1 cellular context compared by ENCODE assay signal in the genomic region with DNA sequence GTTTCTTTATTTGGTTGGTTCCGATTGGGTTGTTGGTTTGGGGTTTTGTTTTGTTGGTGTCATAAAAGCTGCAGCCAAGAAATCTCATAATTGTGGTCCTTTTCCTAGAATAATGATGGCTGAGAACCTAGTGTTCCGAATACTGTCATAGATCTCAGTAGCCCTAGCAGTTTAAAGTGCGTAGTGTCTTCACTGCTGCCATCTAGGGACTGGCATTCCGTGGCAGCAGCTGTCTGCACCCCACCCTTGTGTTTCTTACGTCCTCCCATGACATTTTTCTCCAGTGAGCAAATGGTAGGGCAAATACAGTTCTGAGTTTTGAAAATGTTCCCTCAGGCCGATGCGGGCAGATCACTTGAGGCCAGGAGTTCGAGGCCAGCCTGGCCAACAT.
A peak's percentile ranks its signal among the peaks of the same experiment; 100 is the strongest.
TF ChIP-seq lines count a peak whose summit lies in the region.

No MANE protein-coding gene starts in this region.

TF ChIP-seq in SK-N-SH, 30 proteins besides CTCF, POLR2A, EP300 and RAD21 (continued from another document):
- peak; percentile 28; the same call in 1 of the 2 replicates for TF ChIP-seq TCF12 (IDR thresholded peaks at IDR 0.05)
- TF ChIP-seq POLR2AphosphoS5 (IDR thresholded peaks at IDR 0.05; ENCODE audit: low read depth, low read length), result peak; percentile 46
